Comparison of ENCODE assay signal across 9 cellular contexts in genomic region chr3:142999881-143000280, GRCh38. TPM values are rescaled to one million over a fixed set of nuclear protein-coding genes. Genes with fewer than 3 reads are reported as not detected.
A peak's percentile ranks its signal among the peaks of the same experiment; 100 is the strongest.
DNase-seq lines count a peak whose midpoint lies in the region; ATAC-seq, FAIRE-seq and TF ChIP-seq lines count a peak whose summit lies in the region.
"Had no signal": no experiment of that assay in that cellular context is flagged by ENCODE, and none has a peak within 500 bp of the region (broad histone marks: within the 10 kb centered on the region; RNA-seq: fewer than 3 reads in every experiment).

No MANE protein-coding gene starts in this region.

- peaks cover 3% of the 10 kb centered on the region for H3K36me3 Mint-ChIP-seq in activated CD8-positive, alpha-beta memory T cell treated with anti-CD3 and anti-CD28 coated beads, Interleukin-2, amount 10 ng/mL, durations not matched to agents 7 days and 5 days

- H3K36me3 ChIP-seq in SJCRH30 (no peaks in the 10 kb centered on the region), skeletal muscle tissue (ENCODE audit: control insufficient read depth in 3 of 3, insufficient read depth in 3 of 3, low read length in 3 of 3) (no peaks in the 10 kb centered on the region)

- TF ChIP-seq CTCF in fibroblast of pulmonary artery (IDR thresholded peaks at IDR 0.05; ENCODE audit: low read length, missing control alignments) = no peak

- peaks cover 18% of the 10 kb centered on the region for H3K27me3 Mint-ChIP-seq in activated CD8-positive, alpha-beta memory T cell treated with anti-CD3 and anti-CD28 coated beads, Interleukin-2, amount 10 ng/mL, durations not matched to agents 7 days and 5 days

- FAIRE-seq in GM19239 (lab: Jason Lieb, UNC) = no peak

- H3K4me3 Mint-ChIP-seq in activated CD8-positive, alpha-beta memory T cell treated with anti-CD3 and anti-CD28 coated beads, Interleukin-2, amount 10 ng/mL, durations not matched to agents 7 days and 5 days = peak overlapping the region; percentile 98

- DNase-seq in activated CD8-positive, alpha-beta memory T cell treated with anti-CD3 and anti-CD28 coated beads, Interleukin-2, amount 10 ng/mL, durations not matched to agents 7 days and 5 days = no peak
- no peak for DNase-seq in activated CD8-positive, alpha-beta memory T cell treated with anti-CD3 and anti-CD28 coated beads, Interleukin-2, amount 50 U/mL, for 4 hours
- DNase-seq in SJCRH30 (no peak), fibroblast of pulmonary artery (ENCODE audit: low read depth) (no peak), GM19239 (ENCODE audit: insufficient read length, low spot score) (no peak), H4 (ENCODE audit: low spot score) (no peak)

- ATAC-seq in activated CD8-positive, alpha-beta memory T cell treated with anti-CD3 and anti-CD28 coated beads, Interleukin-2, amount 10 ng/mL, durations not matched to agents 7 days and 5 days = no peak
- no peak for ATAC-seq in HG02885 (IDR thresholded peaks at IDR 0.05; ENCODE audit: poor library complexity, unreplicated experiment)

- H3K27me3 ChIP-seq in SJCRH30 (no peaks in the 10 kb centered on the region), skeletal muscle tissue (ENCODE audit: control insufficient read depth in 3 of 3, insufficient read depth in 3 of 3, low read length in 3 of 3) (no peaks in the 10 kb centered on the region)

- peak overlapping the region; percentile 96 to 99 (median 98) for H3K9ac ChIP-seq in skeletal muscle tissue (ENCODE audit: low read depth in 1 of 3, low read length in 3 of 3)

- H3K27ac ChIP-seq in SJCRH30 (no peak overlapping the region), skeletal muscle tissue (ENCODE audit: low read depth, low read length) (peak overlapping the region; percentile 92)

- H3K4me3 ChIP-seq in SJCRH30 (peak overlapping the region; percentile 95), fibroblast of pulmonary artery (replicated peaks; ENCODE audit: low read depth, low read length) (peak overlapping the region; percentile 96), skeletal muscle tissue (ENCODE audit: low read length in 3 of 3) (peak overlapping the region; percentile 88 to 99 (median 99))

- H3K27ac Mint-ChIP-seq in activated CD8-positive, alpha-beta memory T cell treated with anti-CD3 and anti-CD28 coated beads, Interleukin-2, amount 10 ng/mL, durations not matched to agents 7 days and 5 days = peak overlapping the region; percentile 98

- peaks cover 26% of the 10 kb centered on the region for H3K4me1 Mint-ChIP-seq in activated CD8-positive, alpha-beta memory T cell treated with anti-CD3 and anti-CD28 coated beads, Interleukin-2, amount 10 ng/mL, durations not matched to agents 7 days and 5 days

- no peaks in the 10 kb centered on the region for H3K9me3 Mint-ChIP-seq in activated CD8-positive, alpha-beta memory T cell treated with anti-CD3 and anti-CD28 coated beads, Interleukin-2, amount 10 ng/mL, durations not matched to agents 7 days and 5 days (ENCODE audit: low read depth)

- no peaks in the 10 kb centered on the region for H3K4me1 ChIP-seq in SJCRH30
- H3K4me1 ChIP-seq in skeletal muscle tissue (ENCODE audit: control insufficient read depth in 3 of 3, insufficient read depth in 3 of 3, low read length in 3 of 3) = peaks cover 16 to 20% (median 16%) of the 10 kb centered on the region in 3 donors

- CTCF ChIA-PET in activated CD8-positive, alpha-beta memory T cell treated with anti-CD3 and anti-CD28 coated beads, Interleukin-2, amount 10 ng/mL, durations not matched to agents 7 days and 5 days (lab: Charles Lee) = interaction anchor here (1.3 kb wide), 1 partner anchor 13 kb away, joined by 5 read pairs; no protein-coding TSS in a partner anchor

- H3K9me3 ChIP-seq in SJCRH30 (replicated peaks) (no peaks in the 10 kb centered on the region), skeletal muscle tissue (ENCODE audit: control insufficient read depth in 3 of 3, low read length in 3 of 3) (no peaks in the 10 kb centered on the region)

RNA-seq across cellular contexts. Expression of gene U2SURP, which starts 1.5 kb away (rescaled TPM):
- total RNA-seq in activated CD8-positive, alpha-beta memory T cell treated with anti-CD3 and anti-CD28 coated beads, Interleukin-2, amount 10 ng/mL, durations not matched to agents 7 days and 5 days = 100 to 1,000 TPM; 155 to 163 TPM
- total RNA-seq in SJCRH30 (2014; rRNA removed; shearing (Covaris generic)) = 139 and 177 TPM in 2 replicates
- total RNA-seq in skeletal muscle tissue = 47.5 TPM
- total RNA-seq in H4 (2014; rRNA removed; shearing (Covaris generic)) = 61.7 and 90.0 TPM in 2 replicates

RNA-seq across cellular contexts. Expression of gene PAQR9, which starts 36.4 kb away (rescaled TPM):
- total RNA-seq in activated CD8-positive, alpha-beta memory T cell treated with anti-CD3 and anti-CD28 coated beads, Interleukin-2, amount 10 ng/mL, durations not matched to agents 7 days and 5 days = not detected
- total RNA-seq in SJCRH30 (2014; rRNA removed; shearing (Covaris generic)) = 0.16 and 0.30 TPM in 2 replicates
- total RNA-seq in skeletal muscle tissue = under 0.01 TPM
- total RNA-seq in H4 (2014; rRNA removed; shearing (Covaris generic)) = 0.21 TPM in 1 of 2 replicates, not detected in the other
- total RNA-seq: T-helper 1 cell treated with Interleukin-12 subunit alpha and Interleukin-12 subunit beta and Interleukin-4 antibody, amounts not matched to agents 30 ng/mL and 1 ng/mL, for 36 hours had no signal
